Comparison of ENCODE assay signal across 13 cellular contexts in genomic region chrX:154284489-154285338, GRCh38. TPM values are rescaled to one million over a fixed set of nuclear protein-coding genes. Genes with fewer than 3 reads are reported as not detected.
DNase-seq lines count a peak whose midpoint lies in the region; ATAC-seq and TF ChIP-seq lines count a peak whose summit lies in the region.
"Not testable (repeated sequence)": the region's sequence is repeated elsewhere in the genome, so short reads cannot be mapped to it uniquely, and the experiment has no call there.
"Had no signal": no experiment of that assay in that cellular context is flagged by ENCODE, and none has a peak within 500 bp of the region (broad histone marks: within the 10 kb centered on the region; RNA-seq: fewer than 3 reads in every experiment).

No MANE protein-coding gene starts in this region.

- peak; percentile 92 for ATAC-seq in CD8-positive, alpha-beta T cell
- ATAC-seq in GM19452 (IDR thresholded peaks at IDR 0.05; ENCODE audit: unreplicated experiment) = peak; percentile 86
- ATAC-seq in HG02763 (IDR thresholded peaks at IDR 0.05; ENCODE audit: unreplicated experiment) = peak; percentile 53
- peak; percentile 68 for ATAC-seq in HG03342 (IDR thresholded peaks at IDR 0.05; ENCODE audit: unreplicated experiment)
- ATAC-seq in T-helper 17 cell = peak; percentile 94
- peak; percentile 95 for ATAC-seq in central memory CD8-positive, alpha-beta T cell (replicated peaks; ENCODE audit: extremely low read depth, poor library complexity, severe bottlenecking)
- peak; percentile 93 for ATAC-seq in lower lobe of right lung
- ATAC-seq in stimulated activated naive B cell treated with anti-CD40 and anti-IgM and Interleukin-4, amounts not matched to agents 10 μg/mL and 1 μg/mL and 100 μg/mL, for 72 hours (replicated peaks) = peak; percentile 97 to 98

- H3K4me1 Mint-ChIP-seq in CD8-positive, alpha-beta T cell (ENCODE audit: low read depth); T-helper 17 cell; central memory CD8-positive, alpha-beta T cell; stimulated activated naive B cell treated with anti-CD40 and anti-IgM and Interleukin-4, amounts not matched to agents 10 μg/mL and 1 μg/mL and 100 μg/mL, for 72 hours: not testable (repeated sequence)

- not testable (repeated sequence) for H3K9me3 Mint-ChIP-seq in CD8-positive, alpha-beta T cell; central memory CD8-positive, alpha-beta T cell; stimulated activated naive B cell treated with anti-CD40 and anti-IgM and Interleukin-4, amounts not matched to agents 10 μg/mL and 1 μg/mL and 100 μg/mL, for 72 hours

- not testable (repeated sequence) for H3K9me3 ChIP-seq in CD8-positive, alpha-beta T cell (ENCODE audit: low read length); T-helper 17 cell (ENCODE audit: control insufficient read depth, low read length, poor library complexity, severe bottlenecking); lower lobe of right lung

- H3K27ac Mint-ChIP-seq in CD8-positive, alpha-beta T cell; T-helper 17 cell; central memory CD8-positive, alpha-beta T cell (ENCODE audit: low read depth); stimulated activated naive B cell treated with anti-CD40 and anti-IgM and Interleukin-4, amounts not matched to agents 10 μg/mL and 1 μg/mL and 100 μg/mL, for 72 hours: not testable (repeated sequence)

- not testable (repeated sequence) for H3K27ac ChIP-seq in CD8-positive, alpha-beta T cell (ENCODE audit: low read depth, low read length); lower lobe of right lung

- intact Hi-C loops in CD8-positive, alpha-beta T cell (cut with DNase I, micrococcal nuclease); lower lobe of right lung (cut with DNase I): not testable (repeated sequence)

- DNase-seq in CD8-positive, alpha-beta T cell; T-helper 17 cell; central memory CD8-positive, alpha-beta T cell (ENCODE audit: low spot score in 2 of 2); lower lobe of right lung; stimulated activated naive B cell treated with anti-CD40 and anti-IgM and Interleukin-4, amounts not matched to agents 10 μg/mL and 1 μg/mL and 100 μg/mL, for 72 hours: not testable (repeated sequence)

- H3K27me3 Mint-ChIP-seq in CD8-positive, alpha-beta T cell (ENCODE audit: low read depth); T-helper 17 cell; central memory CD8-positive, alpha-beta T cell; stimulated activated naive B cell treated with anti-CD40 and anti-IgM and Interleukin-4, amounts not matched to agents 10 μg/mL and 1 μg/mL and 100 μg/mL, for 72 hours: not testable (repeated sequence)

- H3K4me1 ChIP-seq in CD8-positive, alpha-beta T cell (ENCODE audit: insufficient read depth, low read length); lower lobe of right lung: not testable (repeated sequence)

- not testable (repeated sequence) for H3K36me3 Mint-ChIP-seq in CD8-positive, alpha-beta T cell; T-helper 17 cell (ENCODE audit: low read depth); central memory CD8-positive, alpha-beta T cell (ENCODE audit: insufficient read depth); stimulated activated naive B cell treated with anti-CD40 and anti-IgM and Interleukin-4, amounts not matched to agents 10 μg/mL and 1 μg/mL and 100 μg/mL, for 72 hours

- not testable (repeated sequence) for H3K36me3 ChIP-seq in CD8-positive, alpha-beta T cell (ENCODE audit: insufficient read depth, low read length); lower lobe of right lung

- POLR2A ChIA-PET in CD8-positive, alpha-beta T cell (lab: Charles Lee) = not testable (repeated sequence)

- H3K4me3 ChIP-seq in CD8-positive, alpha-beta T cell (ENCODE audit: low read depth, low read length); lower lobe of right lung: not testable (repeated sequence)

- not testable (repeated sequence) for H3K4me3 Mint-ChIP-seq in CD8-positive, alpha-beta T cell; T-helper 17 cell; central memory CD8-positive, alpha-beta T cell; stimulated activated naive B cell treated with anti-CD40 and anti-IgM and Interleukin-4, amounts not matched to agents 10 μg/mL and 1 μg/mL and 100 μg/mL, for 72 hours

- TF ChIP-seq CTCF in CD8-positive, alpha-beta T cell (IDR thresholded peaks at IDR 0.05); lower lobe of right lung (IDR thresholded peaks at IDR 0.05): not testable (repeated sequence)

- H3K27me3 ChIP-seq in CD8-positive, alpha-beta T cell (ENCODE audit: insufficient read depth, low read length); lower lobe of right lung (ENCODE audit: low read depth): not testable (repeated sequence)

- CTCF ChIA-PET in CD8-positive, alpha-beta T cell (lab: Charles Lee) = not testable (repeated sequence)

RNA-seq across cellular contexts. Expression of gene TEX28, which starts 10.2 kb away (rescaled TPM):
- total RNA-seq in CD8-positive, alpha-beta T cell = not detected
- total RNA-seq in T-helper 17 cell (not detected), lower lobe of right lung (not detected)
- total RNA-seq: A673, bronchial epithelial cell, M059J, posterior vena cava, ureter had no signal

RNA-seq across cellular contexts. Expression of gene TKTL1, which starts 10.9 kb away (rescaled TPM):
- 1 to 10 TPM in 1 of 2 experiments, under 1 TPM in 1; 1.00 to 1.3 TPM for total RNA-seq in CD8-positive, alpha-beta T cell
- total RNA-seq in T-helper 17 cell (1 to 10 TPM; 3.0 to 4.2 TPM), lower lobe of right lung (not detected)
- total RNA-seq: A673, bronchial epithelial cell, ureter had no signal

RNA-seq across cellular contexts. Expression of gene OPN1MW3, which starts 27.3 kb away (rescaled TPM):
- total RNA-seq in CD8-positive, alpha-beta T cell = not detected
- not detected for total RNA-seq in T-helper 17 cell
- total RNA-seq in lower lobe of right lung = not detected
- total RNA-seq: A673, bronchial epithelial cell, M059J, posterior vena cava, ureter had no signal
